In genomic region chr1:86925742-86926141, GRCh38 we compare ENCODE assay signal across 9 cellular contexts.
"Had no signal": no experiment of that assay in that cellular context is flagged by ENCODE, and none has a peak within 500 bp of the region (broad histone marks: within the 10 kb centered on the region; RNA-seq: fewer than 3 reads in every experiment).

No MANE protein-coding gene starts in this region.

- H3K36me3 ChIP-seq: HAP-1 had no signal

- H3K4me2 ChIP-seq: GM23338, KMS-11 had no signal

- H3K27ac ChIP-seq: HL-60, KMS-11 had no signal

- H3K4me3 Mint-ChIP-seq: GM23338, HFFc6 had no signal

- ATAC-seq: GM23338, HepG2 had no signal

- H3K4me3 ChIP-seq: GM23338, HAP-1 had no signal

- DNase-seq: HFFc6, Karpas-422, KBM-7 had no signal

- H3K9ac ChIP-seq: KMS-11 had no signal

- H3K27ac Mint-ChIP-seq: GM23338, HFFc6, IgD-negative memory B cell had no signal

- H3K27me3 Mint-ChIP-seq: IgD-negative memory B cell had no signal

- H2AFZ ChIP-seq: GM23338 had no signal

- H3K4me1 ChIP-seq: HAP-1 had no signal
